ENCODE assay signal across 1 cellular context in genomic region chr9:94663139-94663538, GRCh38.
TF ChIP-seq lines count a peak whose summit lies in the region.

No MANE protein-coding gene starts in this region.

TF ChIP-seq in GM23338, 12 proteins besides CTCF, POLR2A, EP300 and RAD21 (continued from another document):
- no peak for TF ChIP-seq REST (IDR thresholded peaks at IDR 0.05; ENCODE audit: unreplicated experiment)
- no peak for TF ChIP-seq ZNF114 (CRISPR knock-in tag; IDR thresholded peaks at IDR 0.05)
- TF ChIP-seq CREB1 (CRISPR knock-in tag; IDR thresholded peaks at IDR 0.05; ENCODE audit: low read depth), result no peak
